In the genomic region with DNA sequence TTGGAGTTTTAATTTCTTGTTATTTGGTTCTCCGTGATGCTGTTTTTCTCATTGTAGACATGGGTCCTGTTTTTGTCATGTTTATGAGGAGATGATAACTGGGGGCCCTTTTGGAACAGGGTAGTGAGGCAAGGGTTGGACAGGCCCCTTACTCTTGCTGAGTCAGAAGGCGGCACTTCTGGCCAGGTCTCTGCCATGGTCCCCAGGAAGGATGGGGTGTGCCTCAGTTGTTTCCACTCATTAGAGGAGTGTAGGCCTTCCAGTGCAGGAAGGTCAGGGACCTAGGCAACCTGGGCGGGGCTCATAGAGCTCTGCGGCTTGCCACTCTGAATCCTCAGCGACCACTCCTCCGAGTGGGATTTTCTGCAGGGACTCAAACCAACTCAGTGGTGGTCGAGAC, we compare ENCODE assay signal across 27 cellular contexts.
A peak's percentile ranks its signal among the peaks of the same experiment; 100 is the strongest.
DNase-seq lines count a peak whose midpoint lies in the region; ATAC-seq and TF ChIP-seq lines count a peak whose summit lies in the region.
"Had no signal": no experiment of that assay in that cellular context is flagged by ENCODE, and none has a peak within 500 bp of the region (broad histone marks: within the 10 kb centered on the region; RNA-seq: fewer than 3 reads in every experiment).

No MANE protein-coding gene starts in this region.

- H3K27me3 ChIP-seq in esophagus (ENCODE audit: control insufficient read depth in 1 of 2, insufficient read depth in 2 of 2, low read length in 2 of 2), result no peaks in the 10 kb centered on the region
- no peaks in the 10 kb centered on the region for H3K27me3 ChIP-seq in prostate gland (replicated peaks; ENCODE audit: insufficient read depth)
- H3K27me3 ChIP-seq: tibial nerve had no signal

- H3K27ac ChIP-seq in C4-2B (peak overlapping the region; percentile 71), RWPE1 (peak overlapping the region; percentile 82), esophagus (ENCODE audit: low read depth in 2 of 2, low read length in 1 of 2) (peak overlapping the region; percentile 40 to 74), prostate gland (peak overlapping the region in 1 of 2 donors; percentile 60)
- H3K27ac ChIP-seq: tibial nerve had no signal

- TF ChIP-seq POLR2A in prostate gland (IDR thresholded peaks at IDR 0.05), result no peak

- intact Hi-C loops in prostate gland (cut with DNase I), result no loop called here

- DNase-seq in RWPE1 (ENCODE audit: low spot score), result no peak
- DNase-seq in ACHN, result no peak
- no peak for DNase-seq in NCI-H1092 treated with DMSO at 0.1 percent for 48 hours (lab: John Stamatoyannopoulos, UW)
- DNase-seq in prostate gland (ENCODE audit: low spot score), result no peak
- DNase-seq: activated naive CD4-positive, alpha-beta T cell treated with anti-CD3 and anti-CD28 coated beads for 36 hours; activated T-cell treated with anti-CD3 and anti-CD28 coated beads, Interleukin-2, amount 50 U/mL, for 4 hours; anterior cingulate cortex; CD8-positive, alpha-beta memory T cell; cerebellar nuclear complex; DMS53; effector memory CD8-positive, alpha-beta T cell; KBM-7; MV-4-11; naive thymus-derived CD8-positive, alpha-beta T cell; NCI-H1694 treated with DMSO at 0.1 percent for 48 hours; NCI-H82; small intestine; stimulated activated CD4-positive, alpha-beta T cell treated with anti-CD3 and anti-CD28 coated beads, Interleukin-4, amount 100 ng/mL, for 24 hours had no signal

- CTCF ChIA-PET in RWPE1 (lab: Yijun Ruan, JAX), result interaction anchor here (0.6 to 0.9 kb wide), 3 partner anchors 13 to 192 kb away, joined by 3 read pairs; no protein-coding TSS in a partner anchor

- in situ Hi-C loops in ACHN (cut with HindIII; ENCODE audit: low pct_ligation_motif_present, low pct_unique_long_range_greater_than_20kb, low sequenced_read_pairs), result no loop called here

- no peaks in the 10 kb centered on the region for H3K9me3 Mint-ChIP-seq in nephron
- H3K9me3 Mint-ChIP-seq: activated naive CD4-positive, alpha-beta T cell treated with anti-CD3 and anti-CD28 coated beads for 36 hours; activated T-cell treated with anti-CD3 and anti-CD28 coated beads, Interleukin-2, amount 50 U/mL, for 4 hours; CD8-positive, alpha-beta memory T cell; effector memory CD8-positive, alpha-beta T cell; GM23338; naive thymus-derived CD8-positive, alpha-beta T cell; stimulated activated naive CD8-positive, alpha-beta T cell treated with anti-CD3 and anti-CD28 coated beads, Interleukin-15, Interleukin-2, amounts not matched to agents 100 ng/mL and 50 ng/mL, for 24 hours had no signal

- 88 to 93% methylated on average over 7 of the region's 7 CpGs for WGBS in esophagus, 2 donors
- WGBS in prostate gland, result 84% methylated on average over 7 of the region's 7 CpGs

- peak overlapping the region in 2 of 3 experiments; percentile 59 to 68 for H3K27ac Mint-ChIP-seq in nephron
- H3K27ac Mint-ChIP-seq: activated naive CD4-positive, alpha-beta T cell treated with anti-CD3 and anti-CD28 coated beads for 36 hours; effector memory CD8-positive, alpha-beta T cell; stimulated activated naive CD8-positive, alpha-beta T cell treated with anti-CD3 and anti-CD28 coated beads, Interleukin-15, Interleukin-2, amounts not matched to agents 100 ng/mL and 50 ng/mL, for 24 hours had no signal

- H3K9me3 ChIP-seq in esophagus (ENCODE audit: control insufficient read depth in 2 of 2, insufficient read depth in 1 of 2, low read depth in 1 of 2, low read length in 1 of 2) (no peaks in the 10 kb centered on the region), prostate gland (no peaks in the 10 kb centered on the region)
- H3K9me3 ChIP-seq: tibial nerve had no signal

- TF ChIP-seq CTCF in C4-2B (conservative IDR thresholded peaks at IDR 0.05) (no peak), RWPE1 (conservative IDR thresholded peaks at IDR 0.05; ENCODE audit: low read depth) (no peak), nephron (IDR thresholded peaks at IDR 0.05; ENCODE audit: unreplicated experiment in 3 of 3) (no peak), prostate gland (IDR thresholded peaks at IDR 0.05) (no peak)

- H3K27me3 Mint-ChIP-seq in nephron (ENCODE audit: low read depth), result no peaks in the 10 kb centered on the region
- H3K27me3 Mint-ChIP-seq: CD8-positive, alpha-beta memory T cell; effector memory CD8-positive, alpha-beta T cell; naive thymus-derived CD8-positive, alpha-beta T cell; progenitor cell of endocrine pancreas; stimulated activated naive CD8-positive, alpha-beta T cell treated with anti-CD3 and anti-CD28 coated beads, Interleukin-15, Interleukin-2, amounts not matched to agents 100 ng/mL and 50 ng/mL, for 24 hours had no signal

- H3K4me3 Mint-ChIP-seq in nephron, result no peak overlapping the region
- H3K4me3 Mint-ChIP-seq: activated naive CD4-positive, alpha-beta T cell treated with anti-CD3 and anti-CD28 coated beads for 36 hours; activated T-cell treated with anti-CD3 and anti-CD28 coated beads, Interleukin-2, amount 50 U/mL, for 4 hours; CD8-positive, alpha-beta memory T cell; effector memory CD8-positive, alpha-beta T cell; GM23338; naive thymus-derived CD8-positive, alpha-beta T cell; stimulated activated naive CD8-positive, alpha-beta T cell treated with anti-CD3 and anti-CD28 coated beads, Interleukin-15, Interleukin-2, amounts not matched to agents 100 ng/mL and 50 ng/mL, for 24 hours had no signal

- H3K36me3 ChIP-seq in esophagus (ENCODE audit: control insufficient read depth in 2 of 2, insufficient read depth in 2 of 2, low read length in 1 of 2) (peaks cover 2 to 4% of the 10 kb centered on the region in 2 donors), prostate gland (no peaks in the 10 kb centered on the region)

- H3K36me3 Mint-ChIP-seq in nephron (ENCODE audit: low read depth), result peaks cover 35% of the 10 kb centered on the region

- ATAC-seq in GM18873 (IDR thresholded peaks at IDR 0.05; ENCODE audit: low FRiP score, unreplicated experiment), result no peak
- ATAC-seq: activated CD4-positive, CD25-positive, alpha-beta regulatory T cell treated with anti-CD3 and anti-CD28 coated beads, Interleukin-2, amount 50 U/mL, for 24 hours; activated T-cell treated with anti-CD3 and anti-CD28 coated beads, Interleukin-2, amount 50 U/mL, for 4 hours; effector memory CD8-positive, alpha-beta T cell; GM23338; naive thymus-derived CD8-positive, alpha-beta T cell had no signal

- peaks cover 3 to 4% of the 10 kb centered on the region in 2 donors for H3K4me1 ChIP-seq in esophagus (ENCODE audit: control insufficient read depth in 2 of 2, insufficient read depth in 2 of 2, low read length in 1 of 2)
- no peaks in the 10 kb centered on the region for H3K4me1 ChIP-seq in prostate gland (replicated peaks)
- H3K4me1 ChIP-seq: tibial nerve had no signal

- H3K4me3 ChIP-seq in esophagus (ENCODE audit: low read depth in 1 of 2, low read length in 2 of 2) (no peak overlapping the region), prostate gland (no peak overlapping the region)
- H3K4me3 ChIP-seq: GM23338, tibial nerve had no signal

- POLR2A ChIA-PET in RWPE1 (lab: Yijun Ruan, JAX; ENCODE audit: low non-redundant PET), result no interaction called here

- peaks cover 5% of the 10 kb centered on the region for H3K4me1 Mint-ChIP-seq in nephron
- H3K4me1 Mint-ChIP-seq: CD8-positive, alpha-beta memory T cell; GM23338; naive thymus-derived CD8-positive, alpha-beta T cell had no signal
